In the genomic region with DNA sequence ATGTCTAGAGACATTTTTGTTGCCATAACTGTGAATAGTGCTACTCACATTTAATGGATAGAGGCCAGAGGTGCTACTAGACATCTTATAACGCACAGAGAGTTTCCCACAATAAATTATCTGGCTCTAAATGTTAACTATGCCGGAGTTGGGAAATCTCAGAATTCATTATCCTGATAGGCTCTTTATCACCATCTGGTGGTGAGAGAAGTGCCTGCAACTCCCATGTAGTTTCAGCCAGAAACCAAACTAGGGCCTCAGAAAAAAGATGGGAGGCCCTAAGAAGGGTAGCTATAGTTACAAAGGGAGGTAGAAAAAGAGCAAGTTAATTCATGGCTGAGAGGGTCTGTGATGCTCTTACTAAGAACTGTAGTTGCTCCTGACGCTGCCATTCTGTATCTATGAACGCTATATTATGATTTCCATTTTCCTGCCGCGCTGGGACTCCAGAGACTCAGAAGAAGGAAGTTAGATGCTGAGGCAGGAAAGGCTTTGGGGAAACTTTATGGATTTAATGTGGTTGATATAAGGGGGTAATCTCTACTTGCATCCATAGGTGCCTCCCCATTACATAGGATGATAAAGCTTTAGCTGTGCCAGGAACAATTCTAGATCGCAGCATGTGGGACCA, we compare ENCODE assay signal across 8 cellular contexts. TPM values are rescaled to one million over a fixed set of nuclear protein-coding genes. Genes with fewer than 3 reads are reported as not detected.
DNase-seq lines count a peak whose midpoint lies in the region; ATAC-seq and TF ChIP-seq lines count a peak whose summit lies in the region.

No MANE protein-coding gene starts in this region.

- DNase-seq in DMS114 treated with DMSO at 0.1 percent for 48 hours (lab: John Stamatoyannopoulos, UW; ENCODE audit: unreplicated experiment), result peak; percentile 5
- DNase-seq in NCI-H2227 treated with DMSO at 0.1 percent for 48 hours (lab: John Stamatoyannopoulos, UW), result peak; percentile 24
- DNase-seq in activated CD8-positive, alpha-beta T cell treated with anti-CD3 and anti-CD28 coated beads, Interleukin-2, amount 10 ng/mL, durations not matched to agents 7 days and 5 days, result peak; percentile 53
- DNase-seq in fibroblast of mammary gland (ENCODE audit: low read depth), result peak; percentile 70
- DNase-seq in neural crest cell (ENCODE audit: low read depth, low spot score), result peak; percentile 55
- no peak for DNase-seq in activated effector memory CD4-positive, alpha-beta T cell treated with Interleukin-2 at 50 U/mL for 16 hours

- no peaks in the 10 kb centered on the region for H3K9me3 Mint-ChIP-seq in activated CD8-positive, alpha-beta T cell treated with anti-CD3 and anti-CD28 coated beads, Interleukin-2, amount 10 ng/mL, durations not matched to agents 7 days and 5 days (ENCODE audit: insufficient read depth)
- H3K9me3 Mint-ChIP-seq in neural crest cell, result no peaks in the 10 kb centered on the region

- POLR2A ChIA-PET in activated CD8-positive, alpha-beta T cell treated with anti-CD3 and anti-CD28 coated beads, Interleukin-2, amount 10 ng/mL, durations not matched to agents 7 days and 5 days (lab: Charles Lee), result interaction anchor here (0.8 kb wide), 1 partner anchor 41 kb away, joined by 3 read pairs; no protein-coding TSS in a partner anchor

- no peaks in the 10 kb centered on the region for H3K27me3 Mint-ChIP-seq in activated CD8-positive, alpha-beta T cell treated with anti-CD3 and anti-CD28 coated beads, Interleukin-2, amount 10 ng/mL, durations not matched to agents 7 days and 5 days (ENCODE audit: low read depth)
- no peaks in the 10 kb centered on the region for H3K27me3 Mint-ChIP-seq in neural crest cell (ENCODE audit: low read depth)

- CTCF ChIA-PET in activated CD8-positive, alpha-beta T cell treated with anti-CD3 and anti-CD28 coated beads, Interleukin-2, amount 10 ng/mL, durations not matched to agents 7 days and 5 days (lab: Charles Lee), result interaction anchor here (0.6 to 3.6 kb wide), 36 partner anchors 9 to 343 kb away, joined by 3 to 36 read pairs (median 5); a partner anchor contains a TSS

- ATAC-seq in GM21526 (IDR thresholded peaks at IDR 0.05; ENCODE audit: low FRiP score, unreplicated experiment) (peak; percentile 68), GM21576 (IDR thresholded peaks at IDR 0.05; ENCODE audit: unreplicated experiment) (no peak)
- peak; percentile 47 for ATAC-seq in activated CD8-positive, alpha-beta T cell treated with anti-CD3 and anti-CD28 coated beads, Interleukin-2, amount 10 ng/mL, durations not matched to agents 7 days and 5 days

- H3K36me3 Mint-ChIP-seq in activated CD8-positive, alpha-beta T cell treated with anti-CD3 and anti-CD28 coated beads, Interleukin-2, amount 10 ng/mL, durations not matched to agents 7 days and 5 days (ENCODE audit: low read depth), result peaks cover 8% of the 10 kb centered on the region
- H3K36me3 Mint-ChIP-seq in neural crest cell (ENCODE audit: low read depth), result no peaks in the 10 kb centered on the region

- no peak overlapping the region for H3K4me3 ChIP-seq in fibroblast of mammary gland (ENCODE audit: control insufficient read depth, low read depth, low read length)

- H3K4me3 Mint-ChIP-seq in activated CD8-positive, alpha-beta T cell treated with anti-CD3 and anti-CD28 coated beads, Interleukin-2, amount 10 ng/mL, durations not matched to agents 7 days and 5 days, result no peak overlapping the region
- H3K4me3 Mint-ChIP-seq in neural crest cell, result no peak overlapping the region

- H3K27ac Mint-ChIP-seq in activated CD8-positive, alpha-beta T cell treated with anti-CD3 and anti-CD28 coated beads, Interleukin-2, amount 10 ng/mL, durations not matched to agents 7 days and 5 days, result peak overlapping the region; percentile 51
- H3K27ac Mint-ChIP-seq in neural crest cell (ENCODE audit: unreplicated experiment), result no peak overlapping the region

- TF ChIP-seq CTCF in fibroblast of mammary gland (conservative IDR thresholded peaks at IDR 0.05; ENCODE audit: control insufficient read depth, insufficient read depth, low read depth, low read length) (peak; percentile 97), neural crest cell (conservative IDR thresholded peaks at IDR 0.05) (peak; percentile 95)

- peaks cover 6% of the 10 kb centered on the region for H3K4me1 Mint-ChIP-seq in activated CD8-positive, alpha-beta T cell treated with anti-CD3 and anti-CD28 coated beads, Interleukin-2, amount 10 ng/mL, durations not matched to agents 7 days and 5 days (ENCODE audit: low read depth)
- H3K4me1 Mint-ChIP-seq in neural crest cell, result peaks cover 28% of the 10 kb centered on the region

RNA-seq across cellular contexts. Expression of a gene that starts 22.9 kb away (rescaled TPM):
- 10 to 100 TPM; 60.6 to 69.2 TPM for total RNA-seq in activated CD8-positive, alpha-beta T cell treated with anti-CD3 and anti-CD28 coated beads, Interleukin-2, amount 10 ng/mL, durations not matched to agents 7 days and 5 days
- total RNA-seq in neural crest cell, result 47.2 and 58.9 TPM in 2 replicates

RNA-seq across cellular contexts. Expression of a gene that starts 50.4 kb away (rescaled TPM):
- total RNA-seq in activated CD8-positive, alpha-beta T cell treated with anti-CD3 and anti-CD28 coated beads, Interleukin-2, amount 10 ng/mL, durations not matched to agents 7 days and 5 days, result under 1 TPM; 0.23 to 0.29 TPM
- 37.5 and 40.4 TPM in 2 replicates for total RNA-seq in neural crest cell

Comparison
In these comparisons a context has a peak if more than half of its experiments do, and no peak if none do; other contexts are left out.
1. RNA of a gene that starts 50.4 kb away (total RNA-seq): 37.5 to 40.4 TPM in neural crest cell; 0.23 to 0.29 TPM in activated CD8-positive, alpha-beta T cell treated with anti-CD3 and anti-CD28 coated beads, Interleukin-2, amount 10 ng/mL, durations not matched to agents 7 days and 5 days; every median in the first group is over 10 times any median in the second.